Comparison of ENCODE assay signal across 20 cellular contexts in genomic region chr16:8923199-8923598, GRCh38. TPM values are rescaled to one million over a fixed set of nuclear protein-coding genes. Genes with fewer than 3 reads are reported as not detected.
"Had no signal": no experiment of that assay in that cellular context is flagged by ENCODE, and none has a peak within 500 bp of the region (broad histone marks: within the 10 kb centered on the region; RNA-seq: fewer than 3 reads in every experiment).

No MANE protein-coding gene starts in this region.

- H3K4me3 ChIP-seq: esophagus squamous epithelium, hepatocyte, neural progenitor cell, upper lobe of left lung had no signal

- H3K27me3 Mint-ChIP-seq: activated CD4-positive, alpha-beta T cell treated with anti-CD3 and anti-CD28 coated beads, Interleukin-2, amount 10 ng/mL, durations not matched to agents 7 days and 5 days; activated naive CD4-positive, alpha-beta T cell treated with anti-CD3 and anti-CD28 coated beads, Interleukin-2, amount 50 U/mL, for 24 hours; brain; stimulated activated naive B cell treated with anti-CD40 and anti-IgM and Interleukin-4, amounts not matched to agents 10 μg/mL and 1 μg/mL and 100 μg/mL, for 72 hours had no signal

- H3K27ac ChIP-seq: esophagus squamous epithelium, hepatocyte, neural progenitor cell, upper lobe of left lung had no signal

- H3K27me3 ChIP-seq: esophagus squamous epithelium, hepatocyte, neural progenitor cell, upper lobe of left lung had no signal

- H3K9ac ChIP-seq: neural progenitor cell had no signal

- ATAC-seq: right cardiac atrium; stimulated activated naive B cell treated with anti-CD40 and anti-IgM and Interleukin-4, amounts not matched to agents 10 μg/mL and 1 μg/mL and 100 μg/mL, for 72 hours had no signal

- H3K27ac Mint-ChIP-seq: activated CD4-positive, alpha-beta T cell treated with anti-CD3 and anti-CD28 coated beads, Interleukin-2, amount 10 ng/mL, durations not matched to agents 7 days and 5 days; neural progenitor cell; stimulated activated naive B cell treated with anti-CD40 and anti-IgM and Interleukin-4, amounts not matched to agents 10 μg/mL and 1 μg/mL and 100 μg/mL, for 72 hours had no signal

- H2AFZ ChIP-seq: hepatocyte, neural progenitor cell had no signal

- H3K4me1 ChIP-seq: neural progenitor cell had no signal

- H3K4me2 ChIP-seq: hepatocyte, neural progenitor cell had no signal

- H3K9me3 Mint-ChIP-seq: activated CD4-positive, alpha-beta T cell treated with anti-CD3 and anti-CD28 coated beads, Interleukin-2, amount 10 ng/mL, durations not matched to agents 7 days and 5 days; activated naive CD4-positive, alpha-beta T cell treated with anti-CD3 and anti-CD28 coated beads, Interleukin-2, amount 50 U/mL, for 24 hours; stimulated activated naive B cell treated with anti-CD40 and anti-IgM and Interleukin-4, amounts not matched to agents 10 μg/mL and 1 μg/mL and 100 μg/mL, for 72 hours had no signal

- H3K9me3 ChIP-seq: esophagus squamous epithelium, upper lobe of left lung had no signal

- DNase-seq: activated CD4-positive, alpha-beta T cell treated with anti-CD3 and anti-CD28 coated beads, Interleukin-2, amount 10 ng/mL, durations not matched to agents 7 days and 5 days; activated CD8-positive, alpha-beta memory T cell treated with anti-CD3 and anti-CD28 coated beads for 24 hours; activated effector memory CD4-positive, alpha-beta T cell treated with Interleukin-2 at 50 U/mL for 16 hours; activated T-cell treated with anti-CD3 and anti-CD28 coated beads for 4 hours; esophagus squamous epithelium; foreskin melanocyte; kidney glomerular epithelial cell; right cardiac atrium; stimulated activated CD4-positive, alpha-beta T cell treated with anti-CD3 and anti-CD28 coated beads, Interleukin-2, amount 100 ng/mL, for 24 hours; stimulated activated naive B cell treated with anti-CD40 and anti-IgM and Interleukin-4, amounts not matched to agents 10 μg/mL and 1 μg/mL and 100 μg/mL, for 72 hours; upper lobe of left lung had no signal

- H3K4me3 Mint-ChIP-seq: activated CD4-positive, alpha-beta T cell treated with anti-CD3 and anti-CD28 coated beads, Interleukin-2, amount 10 ng/mL, durations not matched to agents 7 days and 5 days; activated naive CD4-positive, alpha-beta T cell treated with anti-CD3 and anti-CD28 coated beads, Interleukin-2, amount 50 U/mL, for 24 hours; brain; neural progenitor cell; stimulated activated naive B cell treated with anti-CD40 and anti-IgM and Interleukin-4, amounts not matched to agents 10 μg/mL and 1 μg/mL and 100 μg/mL, for 72 hours had no signal

RNA-seq across cellular contexts. Expression of gene LITAFD, which starts 41.0 kb away (rescaled TPM):
- total RNA-seq: activated CD4-positive, alpha-beta T cell treated with anti-CD3 and anti-CD28 coated beads, Interleukin-2, amount 10 ng/mL, durations not matched to agents 7 days and 5 days; chondrocyte; esophagus squamous epithelium; hepatocyte; lower leg skin; posterior vena cava; right cardiac atrium; SK-MEL-5; temporal lobe; upper lobe of left lung had no signal
- polyA plus RNA-seq: hepatocyte, right cardiac atrium had no signal
